29 cellular contexts compared by ENCODE assay signal in genomic region chr6:100194535-100194934, GRCh38.
"Had no signal": no experiment of that assay in that cellular context is flagged by ENCODE, and none has a peak within 500 bp of the region (broad histone marks: within the 10 kb centered on the region; RNA-seq: fewer than 3 reads in every experiment).

No MANE protein-coding gene starts in this region.

- DNase-seq: activated CD4-positive, alpha-beta T cell treated with anti-CD3 and anti-CD28 coated beads, Interleukin-2, amount 10 ng/mL, durations not matched to agents 7 days and 5 days; activated CD8-positive, alpha-beta memory T cell treated with anti-CD3 and anti-CD28 coated beads, Interleukin-2, amount 10 ng/mL, durations not matched to agents 7 days and 5 days; activated CD8-positive, alpha-beta T cell treated with anti-CD3 and anti-CD28 coated beads for 36 hours; activated gamma-delta T cell; activated naive CD4-positive, alpha-beta T cell treated with anti-CD3 and anti-CD28 coated beads, Interleukin-2, amount 50 U/mL, for 16 hours; activated naive CD8-positive, alpha-beta T cell treated with anti-CD3 and anti-CD28 coated beads, Interleukin-2, amount 50 U/mL, for 24 hours; activated T-cell treated with anti-CD3 and anti-CD28 coated beads for 4 hours; anterior cingulate cortex; brain microvascular endothelial cell; central memory CD4-positive, alpha-beta T cell; dorsolateral prefrontal cortex; esophagus squamous epithelium; gastrocnemius medialis; hippocampal formation; kidney glomerular epithelial cell; left ventricle myocardium superior; mammary epithelial cell; midbrain; natural killer cell; ovary; right cardiac atrium; stimulated activated CD4-positive, alpha-beta T cell treated with anti-CD3 and anti-CD28 coated beads, Interleukin-12 subunit alpha, Interleukin-12 subunit beta, amount 100 ng/mL, for 4 hours; stimulated activated CD4-positive, alpha-beta T cell treated with anti-CD3 and anti-CD28 coated beads, Interleukin-4, amount 100 ng/mL, for 4 hours; substantia nigra; T-cell; tibial artery had no signal

- ATAC-seq: activated CD4-positive, CD25-positive, alpha-beta regulatory T cell treated with anti-CD3 and anti-CD28 coated beads, Interleukin-2, amount 50 U/mL, for 24 hours; activated CD8-positive, alpha-beta memory T cell treated with anti-CD3 and anti-CD28 coated beads, Interleukin-2, amount 10 ng/mL, durations not matched to agents 7 days and 5 days; activated CD8-positive, alpha-beta T cell treated with anti-CD3 and anti-CD28 coated beads for 36 hours; activated naive CD8-positive, alpha-beta T cell treated with anti-CD3 and anti-CD28 coated beads, Interleukin-2, amount 50 U/mL, for 24 hours; gastrocnemius medialis; left ventricle myocardium superior; natural killer cell; right cardiac atrium; T-cell had no signal

- H3K4me3 ChIP-seq: dorsolateral prefrontal cortex, esophagus squamous epithelium, gastrocnemius medialis, ovary, tibial artery had no signal

- H3K4me1 Mint-ChIP-seq: activated CD4-positive, alpha-beta T cell treated with anti-CD3 and anti-CD28 coated beads, Interleukin-2, amount 10 ng/mL, durations not matched to agents 7 days and 5 days; activated CD8-positive, alpha-beta memory T cell treated with anti-CD3 and anti-CD28 coated beads, Interleukin-2, amount 10 ng/mL, durations not matched to agents 7 days and 5 days; activated naive CD8-positive, alpha-beta T cell treated with anti-CD3 and anti-CD28 coated beads, Interleukin-2, amount 50 U/mL, for 24 hours; natural killer cell; T-cell had no signal

- H3K4me3 Mint-ChIP-seq: activated CD4-positive, alpha-beta T cell treated with anti-CD3 and anti-CD28 coated beads, Interleukin-2, amount 10 ng/mL, durations not matched to agents 7 days and 5 days; activated CD8-positive, alpha-beta memory T cell treated with anti-CD3 and anti-CD28 coated beads, Interleukin-2, amount 10 ng/mL, durations not matched to agents 7 days and 5 days; activated CD8-positive, alpha-beta T cell treated with anti-CD3 and anti-CD28 coated beads for 36 hours; activated naive CD8-positive, alpha-beta T cell treated with anti-CD3 and anti-CD28 coated beads, Interleukin-2, amount 50 U/mL, for 24 hours; natural killer cell; stimulated activated naive CD8-positive, alpha-beta T cell treated with anti-CD3 and anti-CD28 coated beads, Interleukin-15, Interleukin-2, amounts not matched to agents 100 ng/mL and 50 ng/mL, for 24 hours; T-cell; T-helper 2 cell treated with Interferon-gamma antibody and Interleukin-4, amounts not matched to agents 5 μg/mL and 100 μg/mL, for 36 hours had no signal

- H3K36me3 Mint-ChIP-seq: activated CD8-positive, alpha-beta memory T cell treated with anti-CD3 and anti-CD28 coated beads, Interleukin-2, amount 10 ng/mL, durations not matched to agents 7 days and 5 days; natural killer cell; T-cell had no signal

- H3K9me3 Mint-ChIP-seq: activated CD4-positive, alpha-beta T cell treated with anti-CD3 and anti-CD28 coated beads, Interleukin-2, amount 10 ng/mL, durations not matched to agents 7 days and 5 days; stimulated activated naive CD8-positive, alpha-beta T cell treated with anti-CD3 and anti-CD28 coated beads, Interleukin-15, Interleukin-2, amounts not matched to agents 100 ng/mL and 50 ng/mL, for 24 hours; T-cell; T-helper 2 cell treated with Interferon-gamma antibody and Interleukin-4, amounts not matched to agents 5 μg/mL and 100 μg/mL, for 36 hours had no signal

- H3K27ac Mint-ChIP-seq: activated CD4-positive, alpha-beta T cell treated with anti-CD3 and anti-CD28 coated beads, Interleukin-2, amount 10 ng/mL, durations not matched to agents 7 days and 5 days; activated CD8-positive, alpha-beta memory T cell treated with anti-CD3 and anti-CD28 coated beads, Interleukin-2, amount 10 ng/mL, durations not matched to agents 7 days and 5 days; activated CD8-positive, alpha-beta T cell treated with anti-CD3 and anti-CD28 coated beads for 36 hours; activated naive CD8-positive, alpha-beta T cell treated with anti-CD3 and anti-CD28 coated beads, Interleukin-2, amount 50 U/mL, for 24 hours; natural killer cell; stimulated activated naive CD8-positive, alpha-beta T cell treated with anti-CD3 and anti-CD28 coated beads, Interleukin-15, Interleukin-2, amounts not matched to agents 100 ng/mL and 50 ng/mL, for 24 hours; T-cell; T-helper 2 cell treated with Interferon-gamma antibody and Interleukin-4, amounts not matched to agents 5 μg/mL and 100 μg/mL, for 36 hours had no signal
